In the genomic region with DNA sequence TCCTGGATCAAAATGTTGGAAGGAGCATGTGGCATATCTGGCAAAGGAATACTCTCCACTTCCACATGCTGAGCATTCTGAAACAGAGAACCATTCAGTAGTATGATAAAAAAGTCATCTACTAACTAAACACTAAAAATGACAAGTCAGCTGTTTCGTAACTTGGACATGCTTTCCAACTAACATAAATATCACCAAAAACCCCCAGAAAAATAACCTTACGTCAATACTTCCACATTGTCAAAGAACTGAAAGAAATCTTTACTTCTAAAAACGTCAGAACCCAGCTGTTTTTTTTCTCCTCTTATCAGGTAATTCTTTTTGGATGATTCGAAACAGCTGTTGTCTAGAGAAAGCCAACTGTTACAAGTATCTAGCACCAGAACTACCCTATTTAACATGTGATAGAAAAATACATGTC, we compare ENCODE assay signal across 3 cellular contexts.
TF ChIP-seq lines count a peak whose summit lies in the region.

No MANE protein-coding gene starts in this region.

TF ChIP-seq in SK-N-SH treated with all-trans-retinoic acid at 6 μM for 48 hours, 23 proteins besides CTCF, POLR2A, EP300 and RAD21:
- TF ChIP-seq TOX (CRISPR knock-in tag; IDR thresholded peaks at IDR 0.05; ENCODE audit: borderline replicate concordance) (no peak), ISL1 (CRISPR knock-in tag; IDR thresholded peaks at IDR 0.05) (no peak), TCF4 (CRISPR knock-in tag; IDR thresholded peaks at IDR 0.05; ENCODE audit: borderline replicate concordance) (peak; percentile 74)
- TF ChIP-seq, protein P1, sequence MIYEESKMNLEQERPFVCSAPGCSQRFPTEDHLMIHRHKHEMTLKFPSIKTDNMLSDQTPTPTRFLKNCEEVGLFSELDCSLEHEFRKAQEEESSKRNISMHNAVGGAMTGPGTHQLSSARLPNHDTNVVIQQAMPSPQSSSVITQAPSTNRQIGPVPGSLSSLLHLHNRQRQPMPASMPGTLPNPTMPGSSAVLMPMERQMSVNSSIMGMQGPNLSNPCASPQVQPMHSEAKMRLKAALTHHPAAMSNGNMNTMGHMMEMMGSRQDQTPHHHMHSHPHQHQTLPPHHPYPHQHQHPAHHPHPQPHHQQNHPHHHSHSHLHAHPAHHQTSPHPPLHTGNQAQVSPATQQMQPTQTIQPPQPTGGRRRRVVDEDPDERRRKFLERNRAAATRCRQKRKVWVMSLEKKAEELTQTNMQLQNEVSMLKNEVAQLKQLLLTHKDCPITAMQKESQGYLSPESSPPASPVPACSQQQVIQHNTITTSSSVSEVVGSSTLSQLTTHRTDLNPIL (CRISPR knock-in tag; IDR thresholded peaks at IDR 0.05; ENCODE audit: low read depth), result no peak

TF ChIP-seq in SK-N-SH, 30 proteins besides CTCF, POLR2A, EP300 and RAD21:
- TF ChIP-seq, protein P2, sequence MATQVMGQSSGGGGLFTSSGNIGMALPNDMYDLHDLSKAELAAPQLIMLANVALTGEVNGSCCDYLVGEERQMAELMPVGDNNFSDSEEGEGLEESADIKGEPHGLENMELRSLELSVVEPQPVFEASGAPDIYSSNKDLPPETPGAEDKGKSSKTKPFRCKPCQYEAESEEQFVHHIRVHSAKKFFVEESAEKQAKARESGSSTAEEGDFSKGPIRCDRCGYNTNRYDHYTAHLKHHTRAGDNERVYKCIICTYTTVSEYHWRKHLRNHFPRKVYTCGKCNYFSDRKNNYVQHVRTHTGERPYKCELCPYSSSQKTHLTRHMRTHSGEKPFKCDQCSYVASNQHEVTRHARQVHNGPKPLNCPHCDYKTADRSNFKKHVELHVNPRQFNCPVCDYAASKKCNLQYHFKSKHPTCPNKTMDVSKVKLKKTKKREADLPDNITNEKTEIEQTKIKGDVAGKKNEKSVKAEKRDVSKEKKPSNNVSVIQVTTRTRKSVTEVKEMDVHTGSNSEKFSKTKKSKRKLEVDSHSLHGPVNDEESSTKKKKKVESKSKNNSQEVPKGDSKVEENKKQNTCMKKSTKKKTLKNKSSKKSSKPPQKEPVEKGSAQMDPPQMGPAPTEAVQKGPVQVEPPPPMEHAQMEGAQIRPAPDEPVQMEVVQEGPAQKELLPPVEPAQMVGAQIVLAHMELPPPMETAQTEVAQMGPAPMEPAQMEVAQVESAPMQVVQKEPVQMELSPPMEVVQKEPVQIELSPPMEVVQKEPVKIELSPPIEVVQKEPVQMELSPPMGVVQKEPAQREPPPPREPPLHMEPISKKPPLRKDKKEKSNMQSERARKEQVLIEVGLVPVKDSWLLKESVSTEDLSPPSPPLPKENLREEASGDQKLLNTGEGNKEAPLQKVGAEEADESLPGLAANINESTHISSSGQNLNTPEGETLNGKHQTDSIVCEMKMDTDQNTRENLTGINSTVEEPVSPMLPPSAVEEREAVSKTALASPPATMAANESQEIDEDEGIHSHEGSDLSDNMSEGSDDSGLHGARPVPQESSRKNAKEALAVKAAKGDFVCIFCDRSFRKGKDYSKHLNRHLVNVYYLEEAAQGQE (IDR thresholded peaks at IDR 0.05; ENCODE audit: low read depth, low read length), result no peak
- TF ChIP-seq YY1 (IDR thresholded peaks at IDR 0.05; ENCODE audit: low read depth) (no peak), RFX5 (IDR thresholded peaks at IDR 0.05; ENCODE audit: low read length) (no peak), JUND (IDR thresholded peaks at IDR 0.05) (no peak), MXI1 (IDR thresholded peaks at IDR 0.05; ENCODE audit: low read depth, low read length) (no peak), POLR2AphosphoS5 (IDR thresholded peaks at IDR 0.05; ENCODE audit: low read depth, low read length) (no peak)
- TF ChIP-seq, protein P3, sequence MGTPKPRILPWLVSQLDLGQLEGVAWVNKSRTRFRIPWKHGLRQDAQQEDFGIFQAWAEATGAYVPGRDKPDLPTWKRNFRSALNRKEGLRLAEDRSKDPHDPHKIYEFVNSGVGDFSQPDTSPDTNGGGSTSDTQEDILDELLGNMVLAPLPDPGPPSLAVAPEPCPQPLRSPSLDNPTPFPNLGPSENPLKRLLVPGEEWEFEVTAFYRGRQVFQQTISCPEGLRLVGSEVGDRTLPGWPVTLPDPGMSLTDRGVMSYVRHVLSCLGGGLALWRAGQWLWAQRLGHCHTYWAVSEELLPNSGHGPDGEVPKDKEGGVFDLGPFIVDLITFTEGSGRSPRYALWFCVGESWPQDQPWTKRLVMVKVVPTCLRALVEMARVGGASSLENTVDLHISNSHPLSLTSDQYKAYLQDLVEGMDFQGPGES (IDR thresholded peaks at IDR 0.05; ENCODE audit: low read depth, low read length), result no peak
- TF ChIP-seq, protein P4, sequence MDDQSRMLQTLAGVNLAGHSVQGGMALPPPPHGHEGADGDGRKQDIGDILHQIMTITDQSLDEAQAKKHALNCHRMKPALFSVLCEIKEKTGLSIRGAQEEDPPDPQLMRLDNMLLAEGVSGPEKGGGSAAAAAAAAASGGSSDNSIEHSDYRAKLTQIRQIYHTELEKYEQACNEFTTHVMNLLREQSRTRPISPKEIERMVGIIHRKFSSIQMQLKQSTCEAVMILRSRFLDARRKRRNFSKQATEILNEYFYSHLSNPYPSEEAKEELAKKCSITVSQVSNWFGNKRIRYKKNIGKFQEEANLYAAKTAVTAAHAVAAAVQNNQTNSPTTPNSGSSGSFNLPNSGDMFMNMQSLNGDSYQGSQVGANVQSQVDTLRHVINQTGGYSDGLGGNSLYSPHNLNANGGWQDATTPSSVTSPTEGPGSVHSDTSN (IDR thresholded peaks at IDR 0.05), result no peak
TF ChIP-seq in SK-N-SH: peak in this region for 0.

TF ChIP-seq in K562, 482 proteins besides CTCF, POLR2A, EP300 and RAD21:
- TF ChIP-seq MAFF (IDR thresholded peaks at IDR 0.05; ENCODE audit: low read length) (peak; percentile 48), ADNP (tag; IDR thresholded peaks at IDR 0.05) (no peak), NFXL1 (CRISPR knock-in tag; IDR thresholded peaks at IDR 0.05) (no peak), SIN3B (IDR thresholded peaks at IDR 0.05; ENCODE audit: low read depth) (no peak), ZNF316 (IDR thresholded peaks at IDR 0.05) (peak; percentile 78), MAFG (tag; conservative IDR thresholded peaks at IDR 0.05) (peak; percentile 71), PML (IDR thresholded peaks at IDR 0.05; ENCODE audit: low read length) (no peak), C11orf30 (IDR thresholded peaks at IDR 0.05; ENCODE audit: low read depth) (peak; percentile 66), ESRRA (IDR thresholded peaks at IDR 0.05; ENCODE audit: borderline replicate concordance, low read depth) (no peak), SREBF1 (IDR thresholded peaks at IDR 0.05; ENCODE audit: borderline replicate concordance, low read depth, low read length) (no peak), SNIP1 (IDR thresholded peaks at IDR 0.05; ENCODE audit: low read depth) (no peak)
- TF ChIP-seq, protein P5, sequence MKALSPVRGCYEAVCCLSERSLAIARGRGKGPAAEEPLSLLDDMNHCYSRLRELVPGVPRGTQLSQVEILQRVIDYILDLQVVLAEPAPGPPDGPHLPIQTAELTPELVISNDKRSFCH (CRISPR knock-in tag; IDR thresholded peaks at IDR 0.05), result no peak
- TF ChIP-seq, protein P5 (tag; IDR thresholded peaks at IDR 0.05), result no peak
